In the genomic region with DNA sequence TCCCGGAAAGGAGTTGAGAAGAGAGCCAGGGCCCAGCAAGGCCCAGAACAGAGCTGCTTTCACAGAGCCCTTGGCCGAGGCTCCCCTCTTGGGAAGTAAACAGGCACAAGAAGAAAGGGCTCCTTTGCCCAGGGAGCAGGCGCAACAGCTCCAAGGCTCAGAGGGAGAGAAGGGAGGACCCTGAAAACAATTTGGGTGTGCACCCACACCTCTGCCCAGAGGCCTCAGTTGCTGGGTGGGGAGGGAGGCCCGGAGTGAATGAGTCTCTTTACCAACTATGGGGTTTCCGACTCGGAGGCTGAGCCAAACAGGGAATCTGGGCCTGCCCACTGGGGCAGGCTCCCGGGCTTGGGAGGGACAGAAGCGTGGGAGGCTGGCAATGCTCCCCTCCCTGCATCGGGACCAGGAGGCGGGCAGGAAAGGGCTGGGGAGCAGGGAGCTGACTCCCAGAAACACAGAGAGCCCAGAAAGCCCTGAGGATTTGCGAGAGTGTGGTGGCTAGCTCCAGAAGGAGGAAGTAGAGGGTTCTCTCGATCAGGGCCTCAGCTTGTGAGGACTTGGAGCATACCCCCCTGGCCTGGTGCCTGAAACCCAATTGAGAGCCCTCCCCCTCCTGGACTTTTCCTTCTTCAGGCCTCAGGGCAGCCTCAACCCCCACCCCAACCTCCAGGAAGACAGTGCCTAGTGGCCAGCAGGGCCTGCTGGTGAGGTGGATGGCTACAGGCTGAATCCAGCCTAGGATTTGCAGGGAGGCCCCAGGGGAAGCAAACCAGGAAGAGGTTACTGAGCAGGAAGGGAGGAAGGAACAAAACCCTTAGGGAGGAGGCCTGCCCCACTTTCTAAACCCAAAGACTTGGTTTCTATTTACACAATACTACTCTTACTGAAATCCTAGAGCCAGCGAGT, we compare ENCODE assay signal across 8 cellular contexts. TPM values are rescaled to one million over a fixed set of nuclear protein-coding genes. Genes with fewer than 3 reads are reported as not detected.
A peak's percentile ranks its signal among the peaks of the same experiment; 100 is the strongest.
DNase-seq lines count a peak whose midpoint lies in the region; ATAC-seq and TF ChIP-seq lines count a peak whose summit lies in the region.

No MANE protein-coding gene starts in this region.

- H3K27ac ChIP-seq in Karpas-422 (ENCODE audit: low read length) (no peak overlapping the region), neural progenitor cell (no peak overlapping the region)

- H3K4me3 ChIP-seq in Karpas-422 (ENCODE audit: low read length) (no peak overlapping the region), neural progenitor cell (no peak overlapping the region)

- peaks cover 20% of the 10 kb centered on the region for H3K4me1 Mint-ChIP-seq in neural progenitor cell

- no peak for TF ChIP-seq CTCF in neural progenitor cell (IDR thresholded peaks at IDR 0.05)

- H3K4me1 ChIP-seq in Karpas-422 (ENCODE audit: low read length) (peaks cover 30% of the 10 kb centered on the region), neural progenitor cell (peaks cover 15% of the 10 kb centered on the region)

- no peaks in the 10 kb centered on the region for H3F3A ChIP-seq in neural progenitor cell (ENCODE audit: low read depth)

- no peaks in the 10 kb centered on the region for H3K9me3 Mint-ChIP-seq in neural progenitor cell

- peak; percentile 87 to 88 for DNase-seq in AML-193 (lab: John Stamatoyannopoulos, UW)
- DNase-seq in Karpas-422: no peak
- peak; percentile 76 for DNase-seq in activated effector memory CD4-positive, alpha-beta T cell treated with anti-CD3 and anti-CD28 coated beads, Interleukin-2, amount 50 U/mL, for 16 hours
- peak; percentile 26 for DNase-seq in foreskin melanocyte
- no peak for DNase-seq in neural progenitor cell (ENCODE audit: low spot score)
- no peak for DNase-seq in NCI-H1092 (lab: John Stamatoyannopoulos, UW)

- H4K20me1 ChIP-seq in Karpas-422 (ENCODE audit: insufficient read depth, low read depth, low read length): peaks cover 2% of the 10 kb centered on the region; the same call in 1 of the 2 replicates
- no peaks in the 10 kb centered on the region for H4K20me1 ChIP-seq in neural progenitor cell (ENCODE audit: low read depth)

- H3K27me3 Mint-ChIP-seq in neural progenitor cell (ENCODE audit: insufficient read depth, low read depth): peaks cover 5% of the 10 kb centered on the region

- H2AFZ ChIP-seq in Karpas-422 (ENCODE audit: low read length) (no peak overlapping the region), neural progenitor cell (replicated peaks) (peak overlapping the region; percentile 76)

- H3K9me3 ChIP-seq in Karpas-422 (ENCODE audit: low read length) (no peaks in the 10 kb centered on the region), neural progenitor cell (ENCODE audit: low read depth) (no peaks in the 10 kb centered on the region)

- no peak for ATAC-seq in HG03442 (IDR thresholded peaks at IDR 0.05; ENCODE audit: unreplicated experiment)
- ATAC-seq in GM18861 (IDR thresholded peaks at IDR 0.05; ENCODE audit: unreplicated experiment): no peak

- H3K4me2 ChIP-seq in Karpas-422 (ENCODE audit: low read depth, low read length, poor library complexity, severe bottlenecking) (no peak overlapping the region), neural progenitor cell (no peak overlapping the region)

- H3K36me3 Mint-ChIP-seq in neural progenitor cell: no peaks in the 10 kb centered on the region

- no peak overlapping the region for H3K4me3 Mint-ChIP-seq in neural progenitor cell

- H3K27me3 ChIP-seq in Karpas-422 (ENCODE audit: low read length) (no peaks in the 10 kb centered on the region), neural progenitor cell (no peaks in the 10 kb centered on the region)

- no peaks in the 10 kb centered on the region for H3K79me2 ChIP-seq in Karpas-422 (ENCODE audit: low read length)
- H3K79me2 ChIP-seq in neural progenitor cell (ENCODE audit: low read depth): no peaks in the 10 kb centered on the region

- H3K36me3 ChIP-seq in Karpas-422 (ENCODE audit: insufficient read depth, low read length): no peaks in the 10 kb centered on the region
- H3K36me3 ChIP-seq in neural progenitor cell: no peaks in the 10 kb centered on the region

- no peaks in the 10 kb centered on the region for H3K9me2 ChIP-seq in Karpas-422 (replicated peaks; ENCODE audit: insufficient read depth, low read length)

- H3K27ac Mint-ChIP-seq in neural progenitor cell: peak overlapping the region; percentile 83

- H3K9ac ChIP-seq in Karpas-422 (ENCODE audit: low read length) (0 out of 2 replicates have a peak overlapping the region, but pooled peaks have one; percentile 15), neural progenitor cell (no peak overlapping the region)

RNA-seq across cellular contexts. Expression of a gene that starts 6.2 kb away (rescaled TPM):
- total RNA-seq in Karpas-422 (2014; rRNA removed; shearing (Covaris generic); ENCODE audit: low replicate concordance): not detected in 2 replicates
- total RNA-seq in neural progenitor cell (ENCODE audit: low replicate concordance): 0.39 and 1.5 TPM in 2 replicates

RNA-seq across cellular contexts. Expression of a gene that starts 59.9 kb away (rescaled TPM):
- 0.07 and 1.8 TPM in 2 replicates for total RNA-seq in Karpas-422 (2014; rRNA removed; shearing (Covaris generic); ENCODE audit: low replicate concordance)
- total RNA-seq in neural progenitor cell (ENCODE audit: low replicate concordance): 0.46 TPM in 1 of 2 replicates, not detected in the other

Comparison
In these comparisons a context has a peak if more than half of its experiments do, and no peak if none do; other contexts are left out.
1. DNase-seq: peak in AML-193 (2 of 2), activated effector memory CD4-positive, alpha-beta T cell treated with anti-CD3 and anti-CD28 coated beads, Interleukin-2, amount 50 U/mL, for 16 hours (single experiment) and foreskin melanocyte (single experiment); none in Karpas-422 (single experiment), neural progenitor cell (single experiment) and NCI-H1092 (single experiment).